ENCODE assay signal across 7 cellular contexts in the genomic region with DNA sequence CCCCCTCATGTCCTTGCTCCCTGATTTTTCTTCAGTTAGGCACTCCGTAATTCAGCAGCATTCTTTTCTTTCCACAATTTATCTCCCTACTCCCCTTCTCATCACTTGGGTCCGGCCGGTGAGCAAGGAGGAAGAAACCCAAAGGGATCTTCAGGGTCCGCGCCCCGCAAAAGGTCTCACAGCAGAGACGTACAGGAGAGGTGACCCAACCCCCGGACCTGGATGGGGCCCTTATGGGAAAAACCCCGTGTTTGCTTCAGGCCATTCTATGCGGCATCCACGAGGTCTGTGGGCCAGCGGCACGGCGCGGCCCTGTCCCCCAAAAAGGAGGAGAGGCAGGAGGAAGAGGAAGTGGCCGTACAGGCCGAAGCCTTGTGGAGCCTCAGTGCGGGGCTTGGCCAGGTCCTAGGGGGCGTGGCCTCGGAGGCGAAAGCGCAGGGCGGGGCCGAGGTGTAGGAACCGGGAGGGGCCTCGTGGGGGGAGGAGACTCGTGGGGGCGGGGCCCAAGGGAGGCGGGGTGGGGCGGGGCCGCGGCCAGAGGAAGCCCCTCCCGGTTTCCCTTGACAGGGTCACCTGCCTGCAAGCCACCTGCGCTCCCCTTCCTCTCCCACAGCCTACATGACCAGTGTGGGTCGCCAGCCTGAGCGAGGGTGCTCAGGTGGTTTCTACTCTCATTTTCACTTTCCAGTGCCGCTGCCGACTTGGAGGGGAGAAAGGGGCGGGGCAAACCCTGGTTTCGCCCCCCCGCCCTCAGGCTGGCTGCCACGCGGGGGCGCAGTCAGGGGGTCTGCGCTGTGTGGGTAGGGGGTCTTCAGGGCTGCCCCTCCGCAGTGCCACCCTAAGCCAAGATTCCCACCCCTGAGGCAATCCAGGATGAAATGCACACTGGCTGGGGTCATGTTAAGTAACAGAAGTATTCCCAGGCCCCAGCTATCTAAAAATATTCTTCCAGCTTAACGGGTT.
A peak's percentile ranks its signal among the peaks of the same experiment; 100 is the strongest.
DNase-seq lines count a peak whose midpoint lies in the region; ATAC-seq and TF ChIP-seq lines count a peak whose summit lies in the region.

No MANE protein-coding gene starts in this region.

- TF ChIP-seq CTCF in GM13977 (IDR thresholded peaks at IDR 0.05; ENCODE audit: extremely low read depth, insufficient read depth, missing control alignments) (peak; percentile 61), VCaP (conservative IDR thresholded peaks at IDR 0.05) (peak; percentile 73), mammary epithelial cell (conservative IDR thresholded peaks at IDR 0.05 in 1 of 2, IDR thresholded peaks at IDR 0.05 in 1 of 2; ENCODE audit: extremely low read depth in 1 of 2, insufficient read depth in 1 of 2, low read depth in 1 of 2, low read length in 2 of 2) (peak; percentile 20 to 60), smooth muscle cell (IDR thresholded peaks at IDR 0.05; ENCODE audit: borderline replicate concordance, insufficient read depth, poor library complexity, severe bottlenecking) (peak; percentile 45)

- DNase-seq in GM13977 (ENCODE audit: low spot score) (peak; percentile 91), NCI-H187 (lab: John Stamatoyannopoulos, UW) (peak; percentile 77 to 90), mammary epithelial cell (peak; percentile 78), iPS-NIHi7 (ENCODE audit: extremely low spot score) (peak; percentile 98), smooth muscle cell (lab: John Stamatoyannopoulos, UW; ENCODE audit: unreplicated experiment) (peak; percentile 68)

- intact Hi-C loops in mammary epithelial cell (cut with micrococcal nuclease) = loop anchor here (1.0 to 5.0 kb wide), 2 partner anchors 68 to 99 kb away; no protein-coding TSS in a partner anchor

- H3K9me3 ChIP-seq in mammary epithelial cell (replicated peaks; ENCODE audit: insufficient read depth, low read length) = no peaks in the 10 kb centered on the region
- no peaks in the 10 kb centered on the region for H3K9me3 ChIP-seq in smooth muscle cell (replicated peaks; ENCODE audit: low read depth)

- H3K9ac ChIP-seq in mammary epithelial cell (ENCODE audit: insufficient read depth, low read length) (peak overlapping the region; percentile 1), smooth muscle cell (ENCODE audit: low read depth) (peak overlapping the region; percentile 61)

- 24% methylated on average over 12 of the region's 47 CpGs for WGBS in mammary epithelial cell (ENCODE audit: low coverage, missing lambda C conversion rate)
- 14% methylated on average over 40 of the region's 47 CpGs for WGBS in smooth muscle cell (ENCODE audit: low lambda C conversion rate)

- peak overlapping the region; percentile 99 for H2AFZ ChIP-seq in mammary epithelial cell (ENCODE audit: low read depth, low read length)
- H2AFZ ChIP-seq in smooth muscle cell (ENCODE audit: low read depth) = peak overlapping the region; percentile 97

- H3K4me1 ChIP-seq in mammary epithelial cell (ENCODE audit: insufficient read depth, low read length) (peaks cover 6% of the 10 kb centered on the region), smooth muscle cell (ENCODE audit: low read depth) (no peaks in the 10 kb centered on the region)

- TSS peak; percentile 69 for BruUV-seq in mammary epithelial cell (replicated peaks; lab: Mats Ljungman, UMichigan)

- in situ Hi-C loops in GM13977 (cut with MboI; ENCODE audit: low pct_unique_long_range_greater_than_20kb, low sequenced_read_pairs, unreplicated experiment) (no loop called here), mammary epithelial cell (cut with MboI; ENCODE audit: low sequenced_read_pairs in 2 of 2) (no loop called here)

- H3K79me2 ChIP-seq in mammary epithelial cell (ENCODE audit: insufficient read depth, low read length) (no peaks in the 10 kb centered on the region), smooth muscle cell (ENCODE audit: low read depth) (no peaks in the 10 kb centered on the region)

- H3K36me3 ChIP-seq in mammary epithelial cell (ENCODE audit: insufficient read depth, low read length) (no peaks in the 10 kb centered on the region), smooth muscle cell (ENCODE audit: low read depth) (no peaks in the 10 kb centered on the region)

- H3K4me3 ChIP-seq in mammary epithelial cell (replicated peaks in 1 of 3; ENCODE audit: insufficient read depth in 1 of 3, low read depth in 2 of 3, low read length in 3 of 3) (peak overlapping the region; percentile 64 to 93 (median 72)), smooth muscle cell (peak overlapping the region; percentile 90)

- no peaks in the 10 kb centered on the region for H4K20me1 ChIP-seq in mammary epithelial cell (ENCODE audit: insufficient read depth, low read length)
- no peaks in the 10 kb centered on the region for H4K20me1 ChIP-seq in smooth muscle cell (ENCODE audit: low read depth)

- peak overlapping the region; percentile 97 for H3K4me2 ChIP-seq in mammary epithelial cell (ENCODE audit: insufficient read depth, low read depth, low read length)
- peak overlapping the region; percentile 91 for H3K4me2 ChIP-seq in smooth muscle cell

- dilution Hi-C loops in mammary epithelial cell (cut with HindIII; ENCODE audit: low sequenced_read_pairs) = no loop called here

- no peaks in the 10 kb centered on the region for H3F3A ChIP-seq in smooth muscle cell (ENCODE audit: low read depth)

- peaks cover 2% of the 10 kb centered on the region for H3K27me3 ChIP-seq in mammary epithelial cell (ENCODE audit: insufficient read depth, low read length)
- H3K27me3 ChIP-seq in smooth muscle cell (ENCODE audit: low read depth) = no peaks in the 10 kb centered on the region

- CTCF ChIA-PET in mammary epithelial cell (lab: Charles Lee; ENCODE audit: low non-redundant PET) = no interaction called here

- H3K27ac ChIP-seq in VCaP (peak overlapping the region; percentile 78), mammary epithelial cell (ENCODE audit: insufficient read depth, low read depth, low read length) (peak overlapping the region; percentile 3), smooth muscle cell (ENCODE audit: low read depth) (no peak overlapping the region)

- ATAC-seq in HG02759 (IDR thresholded peaks at IDR 0.05; ENCODE audit: unreplicated experiment) = peak; percentile 95
